Comparison of ENCODE assay signal across 8 cellular contexts in genomic region chr3:142993958-142994442, GRCh38.
A peak's percentile ranks its signal among the peaks of the same experiment; 100 is the strongest.
DNase-seq lines count a peak whose midpoint lies in the region; ATAC-seq and TF ChIP-seq lines count a peak whose summit lies in the region.

No MANE protein-coding gene starts in this region.

- no peak overlapping the region for H3K4me3 ChIP-seq in astrocyte of the spinal cord (ENCODE audit: low read depth, low read length)

- DNase-seq in GDM1 (lab: John Stamatoyannopoulos, UW) (peak; percentile 35), NCI-H1694 (lab: John Stamatoyannopoulos, UW) (peak; percentile 50), T-helper 22 cell (ENCODE audit: low read depth) (peak; percentile 13), astrocyte of the spinal cord (ENCODE audit: low read depth, low spot score) (peak; percentile 74), inferior parietal cortex (ENCODE audit: extremely low spot score) (peak; percentile 82)
- peak; percentile 57 for DNase-seq in stimulated activated CD4-positive, alpha-beta T cell treated with anti-CD3 and anti-CD28 coated beads, Interleukin-1b, Interleukin-23, amount 100 ng/mL, for 48 hours

- in situ Hi-C loops in astrocyte of the spinal cord (cut with HindIII; ENCODE audit: low sequenced_read_pairs): no loop called here

- peak; percentile 54 for TF ChIP-seq CTCF in astrocyte of the spinal cord (IDR thresholded peaks at IDR 0.05; ENCODE audit: low read depth, low read length)

- ATAC-seq in HG02759 (IDR thresholded peaks at IDR 0.05; ENCODE audit: unreplicated experiment) (peak; percentile 75), HG03045 (IDR thresholded peaks at IDR 0.05; ENCODE audit: unreplicated experiment) (no peak)

Comparison
In these comparisons a context has a peak if more than half of its experiments do, and no peak if none do; other contexts are left out.
1. DNase-seq: peak in every context shown above with its lines; median percentile 82 in inferior parietal cortex; 74 in astrocyte of the spinal cord; 57 in stimulated activated CD4-positive, alpha-beta T cell treated with anti-CD3 and anti-CD28 coated beads, Interleukin-1b, Interleukin-23, amount 100 ng/mL, for 48 hours; 50 in NCI-H1694; 35 in GDM1; 13 in T-helper 22 cell.